Comparison of ENCODE assay signal across 25 cellular contexts in the genomic region with DNA sequence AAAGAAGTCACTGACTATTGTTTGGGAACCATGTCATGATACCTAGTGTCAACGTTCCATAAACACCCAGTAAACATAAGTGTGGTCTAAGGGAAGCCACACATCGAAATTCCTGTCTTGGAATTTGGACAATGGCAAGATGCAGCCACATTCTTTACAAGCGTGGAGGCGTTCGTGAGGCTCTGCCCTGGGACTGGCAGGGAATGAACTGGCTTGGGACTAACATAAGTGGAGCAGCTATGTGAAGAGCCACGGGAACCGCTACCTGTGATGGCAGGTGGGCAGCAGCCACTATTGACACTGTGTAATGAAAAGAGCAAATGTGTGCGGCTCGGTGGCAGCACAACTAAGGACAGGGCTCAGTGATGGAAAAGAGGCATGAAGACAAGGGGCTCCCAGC. TPM values are rescaled to one million over a fixed set of nuclear protein-coding genes. Genes with fewer than 3 reads are reported as not detected.
DNase-seq lines count a peak whose midpoint lies in the region; ATAC-seq, FAIRE-seq and TF ChIP-seq lines count a peak whose summit lies in the region.
"Had no signal": no experiment of that assay in that cellular context is flagged by ENCODE, and none has a peak within 500 bp of the region (broad histone marks: within the 10 kb centered on the region; RNA-seq: fewer than 3 reads in every experiment).

No MANE protein-coding gene starts in this region.

- H3K27ac ChIP-seq in endothelial cell of umbilical vein (ENCODE audit: insufficient read depth, low read depth, low read length), result peak overlapping the region; percentile 75
- H3K27ac ChIP-seq: parathyroid adenoma had no signal

- no peaks in the 10 kb centered on the region for H3K9me3 Mint-ChIP-seq in stimulated activated naive CD8-positive, alpha-beta T cell treated with anti-CD3 and anti-CD28 coated beads, Interleukin-15, Interleukin-2, amounts not matched to agents 100 ng/mL and 50 ng/mL, for 24 hours
- H3K9me3 Mint-ChIP-seq in osteocyte (ENCODE audit: unreplicated experiment), result no peaks in the 10 kb centered on the region
- H3K9me3 Mint-ChIP-seq: activated naive CD4-positive, alpha-beta T cell treated with anti-CD3 and anti-CD28 coated beads, Interleukin-2, amount 50 U/mL, for 72 hours; activated T-cell treated with anti-CD3 and anti-CD28 coated beads, Interleukin-2, amount 50 U/mL, for 24 hours; CD4-positive, alpha-beta memory T cell; T-cell had no signal

- no peak overlapping the region for H3K4me3 Mint-ChIP-seq in stimulated activated naive CD8-positive, alpha-beta T cell treated with anti-CD3 and anti-CD28 coated beads, Interleukin-15, Interleukin-2, amounts not matched to agents 100 ng/mL and 50 ng/mL, for 24 hours
- H3K4me3 Mint-ChIP-seq in osteocyte (ENCODE audit: unreplicated experiment), result no peak overlapping the region
- H3K4me3 Mint-ChIP-seq: activated T-cell treated with anti-CD3 and anti-CD28 coated beads, Interleukin-2, amount 50 U/mL, for 24 hours; CD4-positive, alpha-beta memory T cell; T-cell had no signal

- TF ChIP-seq POLR2A in endothelial cell of umbilical vein (IDR thresholded peaks at IDR 0.05; ENCODE audit: low read depth, low read length) (no peak), erythroblast (IDR thresholded peaks at IDR 0.05; ENCODE audit: low read length) (no peak)

- no peak overlapping the region for H3K4me2 ChIP-seq in endothelial cell of umbilical vein (ENCODE audit: insufficient read depth, low read length)

- no peaks in the 10 kb centered on the region for H3K27me3 Mint-ChIP-seq in stimulated activated naive CD8-positive, alpha-beta T cell treated with anti-CD3 and anti-CD28 coated beads, Interleukin-15, Interleukin-2, amounts not matched to agents 100 ng/mL and 50 ng/mL, for 24 hours
- H3K27me3 Mint-ChIP-seq in osteocyte (ENCODE audit: unreplicated experiment), result no peaks in the 10 kb centered on the region
- H3K27me3 Mint-ChIP-seq: activated T-cell treated with anti-CD3 and anti-CD28 coated beads, Interleukin-2, amount 50 U/mL, for 24 hours; CD4-positive, alpha-beta memory T cell; T-cell had no signal

- CTCF ChIA-PET in endothelial cell of umbilical vein (lab: Charles Lee), result interaction anchor here (0.7 to 3.0 kb wide), 15 partner anchors 9 to 216 kb away, joined by 3 to 26 read pairs (median 6); partner anchors contain the start of genes ITFG2 and NRIP2

- POLR2A ChIA-PET in endothelial cell of umbilical vein (lab: Charles Lee), result no interaction called here

- TSS peak; percentile 31 for BruUV-seq in endothelial cell of umbilical vein (replicated peaks; lab: Mats Ljungman, UMichigan)

- H3K36me3 ChIP-seq in endothelial cell of umbilical vein (ENCODE audit: control insufficient read depth in 2 of 2, extremely low read depth in 1 of 2, insufficient read depth in 2 of 2, low read length in 2 of 2), result no peaks in the 10 kb centered on the region

- peaks cover 21% of the 10 kb centered on the region for H3K4me1 ChIP-seq in endothelial cell of umbilical vein (ENCODE audit: control insufficient read depth, extremely low read depth, insufficient read depth, low read length)
- H3K4me1 ChIP-seq: parathyroid adenoma, upper lobe of left lung had no signal

- peak overlapping the region; percentile 68 for H2AFZ ChIP-seq in endothelial cell of umbilical vein (ENCODE audit: low read depth, low read length)
- H2AFZ ChIP-seq: parathyroid adenoma had no signal

- no peaks in the 10 kb centered on the region for H3K9me3 ChIP-seq in endothelial cell of umbilical vein (replicated peaks; ENCODE audit: control insufficient read depth, insufficient read depth, low read length)
- H3K9me3 ChIP-seq: esophagus muscularis mucosa, upper lobe of left lung had no signal

- no peak for ATAC-seq in stimulated activated naive CD8-positive, alpha-beta T cell treated with anti-CD3 and anti-CD28 coated beads, Interleukin-15, Interleukin-2, amounts not matched to agents 100 U/mL and 50 U/mL, for 24 hours
- ATAC-seq in HG03139 (IDR thresholded peaks at IDR 0.05; ENCODE audit: unreplicated experiment), result no peak
- ATAC-seq: activated naive CD4-positive, alpha-beta T cell treated with anti-CD3 and anti-CD28 coated beads, Interleukin-2, amount 50 U/mL, for 72 hours; left colon; T-cell had no signal

- TF ChIP-seq CTCF in endothelial cell of umbilical vein (IDR thresholded peaks at IDR 0.05; ENCODE audit: extremely low read depth in 1 of 2, insufficient read depth in 1 of 2, low read depth in 1 of 2, low read length in 2 of 2) (no peak), osteocyte (IDR thresholded peaks at IDR 0.05) (no peak)

- no peak overlapping the region for H3K9ac ChIP-seq in endothelial cell of umbilical vein (replicated peaks; ENCODE audit: extremely low read depth, insufficient read depth, low read length)
- H3K9ac ChIP-seq: parathyroid adenoma had no signal

- no peaks in the 10 kb centered on the region for H4K20me1 ChIP-seq in endothelial cell of umbilical vein (replicated peaks; ENCODE audit: control insufficient read depth, extremely low read depth, insufficient read depth, low read length)

- H3K4me1 Mint-ChIP-seq in stimulated activated naive CD8-positive, alpha-beta T cell treated with anti-CD3 and anti-CD28 coated beads, Interleukin-15, Interleukin-2, amounts not matched to agents 100 ng/mL and 50 ng/mL, for 24 hours (ENCODE audit: low read depth), result no peaks in the 10 kb centered on the region
- H3K4me1 Mint-ChIP-seq in osteocyte (ENCODE audit: unreplicated experiment), result peaks cover 43% of the 10 kb centered on the region
- H3K4me1 Mint-ChIP-seq: T-cell had no signal

- H3K36me3 Mint-ChIP-seq in stimulated activated naive CD8-positive, alpha-beta T cell treated with anti-CD3 and anti-CD28 coated beads, Interleukin-15, Interleukin-2, amounts not matched to agents 100 ng/mL and 50 ng/mL, for 24 hours (ENCODE audit: low read depth), result peaks cover 35% of the 10 kb centered on the region
- H3K36me3 Mint-ChIP-seq in osteocyte (ENCODE audit: unreplicated experiment), result peaks cover 4% of the 10 kb centered on the region

- H3K4me3 ChIP-seq in endothelial cell of umbilical vein (replicated peaks in 1 of 3; ENCODE audit: insufficient read depth in 1 of 3, low read depth in 1 of 3, low read length in 3 of 3), result no peak overlapping the region
- H3K4me3 ChIP-seq: dorsolateral prefrontal cortex, esophagus muscularis mucosa, upper lobe of left lung had no signal

- intact Hi-C loops in endothelial cell of umbilical vein (cut with micrococcal nuclease), result loop anchor here (1.0 to 5.0 kb wide), 2 partner anchors 32 to 113 kb away; partner anchors contain the start of genes ITFG2 and TEAD4

- H3K79me2 ChIP-seq in endothelial cell of umbilical vein (ENCODE audit: control insufficient read depth, insufficient read depth, low read length), result no peaks in the 10 kb centered on the region
- H3K79me2 ChIP-seq: parathyroid adenoma had no signal

- H3K9me1 ChIP-seq in endothelial cell of umbilical vein (replicated peaks; ENCODE audit: control insufficient read depth, extremely low read depth, insufficient read depth, low read length), result no peaks in the 10 kb centered on the region

- peak overlapping the region; percentile 29 for H3K27ac Mint-ChIP-seq in stimulated activated naive CD8-positive, alpha-beta T cell treated with anti-CD3 and anti-CD28 coated beads, Interleukin-15, Interleukin-2, amounts not matched to agents 100 ng/mL and 50 ng/mL, for 24 hours
- peak overlapping the region; percentile 78 for H3K27ac Mint-ChIP-seq in osteocyte (ENCODE audit: unreplicated experiment)
- H3K27ac Mint-ChIP-seq: activated naive CD4-positive, alpha-beta T cell treated with anti-CD3 and anti-CD28 coated beads, Interleukin-2, amount 50 U/mL, for 72 hours; activated T-cell treated with anti-CD3 and anti-CD28 coated beads, Interleukin-2, amount 50 U/mL, for 24 hours; T-cell had no signal

- no peak for DNase-seq in stimulated activated naive CD8-positive, alpha-beta T cell treated with anti-CD3 and anti-CD28 coated beads, Interleukin-15, Interleukin-2, amounts not matched to agents 100 U/mL and 50 U/mL, for 24 hours
- no peak for DNase-seq in endothelial cell of umbilical vein (ENCODE audit: low read depth, low spot score)
- no peak for DNase-seq in osteocyte (ENCODE audit: extremely low spot score, unreplicated experiment)
- no peak for DNase-seq in NCI-H748 (lab: John Stamatoyannopoulos, UW; ENCODE audit: unreplicated experiment)
- DNase-seq in frontal cortex (ENCODE audit: low spot score in 2 of 2), result no peak
- DNase-seq in erythroblast (lab: John Stamatoyannopoulos, UW), result no peak
- DNase-seq: activated T-cell treated with anti-CD3 and anti-CD28 coated beads, Interleukin-2, amount 50 U/mL, for 24 hours; CD4-positive, alpha-beta memory T cell; dorsolateral prefrontal cortex; hypothalamus; left colon; NCI-H1694 treated with DMSO at 0.1 percent for 48 hours; NCI-H446 treated with DMSO at 0.1 percent for 48 hours; small intestine; T-cell; upper lobe of left lung had no signal

- no peak for FAIRE-seq in endothelial cell of umbilical vein (lab: Jason Lieb, UNC)
- no peak for FAIRE-seq in frontal cortex (lab: Jason Lieb, UNC)
- FAIRE-seq: bronchial epithelial cell, GM19239, small intestine had no signal

- dilution Hi-C loops in endothelial cell of umbilical vein (cut with MboI; ENCODE audit: extremely low pct_ligation_motif_present, low sequenced_read_pairs), result no loop called here

- no peaks in the 10 kb centered on the region for H3K27me3 ChIP-seq in endothelial cell of umbilical vein (ENCODE audit: control insufficient read depth in 2 of 2, insufficient read depth in 2 of 2, low read length in 2 of 2)
- H3K27me3 ChIP-seq: dorsolateral prefrontal cortex, esophagus muscularis mucosa, upper lobe of left lung had no signal

RNA-seq across cellular contexts. Expression of gene NRIP2, which starts 10.0 kb away (rescaled TPM):
- total RNA-seq in endothelial cell of umbilical vein (not detected in 2 replicates), osteocyte (0.13 TPM in 1 of 2 replicates, not detected in the other), frontal cortex (not detected)
- polyA plus RNA-seq in endothelial cell of umbilical vein, result not detected in 2 replicates
- polyA plus RNA-seq in endothelial cell of umbilical vein (2011; cell fraction: cytosol; rRNA removed), result not detected in 2 replicates
- not detected in 2 replicates for polyA plus RNA-seq in endothelial cell of umbilical vein (2011; cell fraction: nucleus; rRNA removed)
- polyA plus RNA-seq in endothelial cell of umbilical vein (2012), result 0.83 and 0.87 TPM in 2 replicates
- polyA minus RNA-seq in endothelial cell of umbilical vein, result not detected in 2 replicates
- polyA minus RNA-seq in endothelial cell of umbilical vein (2011; cell fraction: cytosol; rRNA and poly(A)+ RNA removed), result not detected
- not detected in 2 replicates for polyA minus RNA-seq in endothelial cell of umbilical vein (2011; cell fraction: nucleus; rRNA and poly(A)+ RNA removed)
- total RNA-seq: activated naive CD4-positive, alpha-beta T cell treated with anti-CD3 and anti-CD28 coated beads, Interleukin-2, amount 50 U/mL, for 72 hours; bronchial epithelial cell; CD4-positive, alpha-beta memory T cell; MCF 10A; T-cell had no signal

RNA-seq across cellular contexts. Expression of gene TEX52, which starts 12.1 kb away (rescaled TPM):
- total RNA-seq in endothelial cell of umbilical vein (not detected in 2 replicates), osteocyte (not detected in 2 replicates), frontal cortex (not detected)
- not detected in 2 replicates for polyA plus RNA-seq in endothelial cell of umbilical vein
- polyA plus RNA-seq in endothelial cell of umbilical vein (2011; cell fraction: cytosol; rRNA removed), result not detected in 2 replicates
- not detected in 2 replicates for polyA plus RNA-seq in endothelial cell of umbilical vein (2011; cell fraction: nucleus; rRNA removed)
- not detected in 2 replicates for polyA plus RNA-seq in endothelial cell of umbilical vein (2012)
- polyA minus RNA-seq in endothelial cell of umbilical vein, result not detected in 2 replicates
- not detected for polyA minus RNA-seq in endothelial cell of umbilical vein (2011; cell fraction: cytosol; rRNA and poly(A)+ RNA removed)
- not detected in 2 replicates for polyA minus RNA-seq in endothelial cell of umbilical vein (2011; cell fraction: nucleus; rRNA and poly(A)+ RNA removed)
- total RNA-seq: A673; bronchial epithelial cell; CD4-positive, alpha-beta memory T cell; dorsolateral prefrontal cortex; esophagus muscularis mucosa; left colon; MCF 10A; T-cell; upper lobe of left lung had no signal
- polyA plus RNA-seq: CD4-positive, alpha-beta memory T cell had no signal

RNA-seq across cellular contexts. Expression of gene FOXM1, which starts 32.2 kb away (rescaled TPM):
- total RNA-seq in endothelial cell of umbilical vein (110 and 136 TPM in 2 replicates), osteocyte (14.9 and 17.4 TPM in 2 replicates), frontal cortex (0.82 TPM)
- 34.0 and 43.5 TPM in 2 replicates for polyA plus RNA-seq in endothelial cell of umbilical vein
- polyA plus RNA-seq in endothelial cell of umbilical vein (2011; cell fraction: cytosol; rRNA removed), result 70.0 and 78.4 TPM in 2 replicates
- polyA plus RNA-seq in endothelial cell of umbilical vein (2011; cell fraction: nucleus; rRNA removed), result 54.3 and 66.6 TPM in 2 replicates
- polyA plus RNA-seq in endothelial cell of umbilical vein (2012), result 32.7 and 83.2 TPM in 2 replicates
- polyA minus RNA-seq in endothelial cell of umbilical vein, result 42.6 and 49.4 TPM in 2 replicates
- polyA minus RNA-seq in endothelial cell of umbilical vein (2011; cell fraction: cytosol; rRNA and poly(A)+ RNA removed), result 71.7 TPM
- polyA minus RNA-seq in endothelial cell of umbilical vein (2011; cell fraction: nucleus; rRNA and poly(A)+ RNA removed), result 23.9 and 32.7 TPM in 2 replicates

RNA-seq across cellular contexts. Expression of gene RHNO1, which starts 32.2 kb away (rescaled TPM):
- 33.8 and 39.9 TPM in 2 replicates for total RNA-seq in endothelial cell of umbilical vein
- polyA plus RNA-seq in endothelial cell of umbilical vein, result 35.2 and 37.9 TPM in 2 replicates
- polyA plus RNA-seq in endothelial cell of umbilical vein (2011; cell fraction: cytosol; rRNA removed), result 43.4 and 45.5 TPM in 2 replicates
- polyA plus RNA-seq in endothelial cell of umbilical vein (2011; cell fraction: nucleus; rRNA removed), result 12.5 and 13.5 TPM in 2 replicates
- polyA plus RNA-seq in endothelial cell of umbilical vein (2012), result 33.7 and 43.7 TPM in 2 replicates
- polyA minus RNA-seq in endothelial cell of umbilical vein, result 24.5 and 46.8 TPM in 2 replicates
- 25.8 TPM for polyA minus RNA-seq in endothelial cell of umbilical vein (2011; cell fraction: cytosol; rRNA and poly(A)+ RNA removed)
- 7.6 and 15.6 TPM in 2 replicates for polyA minus RNA-seq in endothelial cell of umbilical vein (2011; cell fraction: nucleus; rRNA and poly(A)+ RNA removed)
- 18.8 and 24.5 TPM in 2 replicates for total RNA-seq in osteocyte
- 49.7 TPM for total RNA-seq in frontal cortex

RNA-seq across cellular contexts. Expression of gene ITFG2, which starts 32.3 kb away (rescaled TPM):
- total RNA-seq in endothelial cell of umbilical vein (31.9 and 34.5 TPM in 2 replicates), osteocyte (24.7 and 35.4 TPM in 2 replicates), frontal cortex (14.3 TPM)
- 25.0 TPM in 2 replicates for polyA plus RNA-seq in endothelial cell of umbilical vein
- polyA plus RNA-seq in endothelial cell of umbilical vein (2011; cell fraction: cytosol; rRNA removed), result 20.7 and 23.9 TPM in 2 replicates
- 77.7 and 85.8 TPM in 2 replicates for polyA plus RNA-seq in endothelial cell of umbilical vein (2011; cell fraction: nucleus; rRNA removed)
- polyA plus RNA-seq in endothelial cell of umbilical vein (2012), result 21.2 and 24.5 TPM in 2 replicates
- polyA minus RNA-seq in endothelial cell of umbilical vein, result 44.5 and 70.5 TPM in 2 replicates
- polyA minus RNA-seq in endothelial cell of umbilical vein (2011; cell fraction: cytosol; rRNA and poly(A)+ RNA removed), result 17.3 TPM
- polyA minus RNA-seq in endothelial cell of umbilical vein (2011; cell fraction: nucleus; rRNA and poly(A)+ RNA removed), result 60.8 and 62.2 TPM in 2 replicates
